ENCODE assay signal across 30 cellular contexts in genomic region chr10:83806716-83807115, GRCh38.
"Had no signal": no experiment of that assay in that cellular context is flagged by ENCODE, and none has a peak within 500 bp of the region (broad histone marks: within the 10 kb centered on the region; RNA-seq: fewer than 3 reads in every experiment).

No MANE protein-coding gene starts in this region.

- H3K4me3 ChIP-seq: adrenal gland, body of pancreas, esophagus squamous epithelium, gastroesophageal sphincter had no signal

- H3K9me3 ChIP-seq: adrenal gland, esophagus squamous epithelium had no signal

- H3K27ac ChIP-seq: adrenal gland, body of pancreas, epithelial cell of prostate, esophagus squamous epithelium, gastroesophageal sphincter had no signal

- H3K27me3 ChIP-seq: adrenal gland, body of pancreas, esophagus squamous epithelium, gastroesophageal sphincter had no signal

- H3K36me3 ChIP-seq: adrenal gland, esophagus squamous epithelium, gastroesophageal sphincter had no signal

- ATAC-seq: activated CD4-positive, alpha-beta T cell treated with anti-CD3 and anti-CD28 coated beads for 36 hours; activated CD8-positive, alpha-beta memory T cell treated with anti-CD3 and anti-CD28 coated beads, Interleukin-2, amount 10 ng/mL, durations not matched to agents 7 days and 5 days; activated CD8-positive, alpha-beta T cell treated with anti-CD3 and anti-CD28 coated beads, Interleukin-2, amount 10 ng/mL, durations not matched to agents 7 days and 5 days; activated naive CD8-positive, alpha-beta T cell treated with anti-CD3 and anti-CD28 coated beads, Interleukin-2, amount 50 U/mL, for 24 hours; body of pancreas; gastroesophageal sphincter had no signal

- H3K4me1 ChIP-seq: adrenal gland, body of pancreas, esophagus squamous epithelium, gastroesophageal sphincter had no signal

- FAIRE-seq: colon, endometrium, endothelial cell of umbilical vein had no signal

- DNase-seq: activated CD4-positive, alpha-beta memory T cell treated with anti-CD3 and anti-CD28 coated beads for 36 hours; activated CD4-positive, alpha-beta T cell treated with anti-CD3 and anti-CD28 coated beads for 36 hours; activated CD4-positive, alpha-beta T cell treated with anti-CD3 and anti-CD28 coated beads, Interleukin-2, amount 10 ng/mL, durations not matched to agents 24 days and 14 days; activated CD4-positive, CD25-positive, alpha-beta regulatory T cell; activated CD4-positive, CD25-positive, alpha-beta regulatory T cell treated with anti-CD3 and anti-CD28 coated beads, Interleukin-2, amount 50 U/mL, for 72 hours; activated CD8-positive, alpha-beta memory T cell treated with anti-CD3 and anti-CD28 coated beads, Interleukin-2, amount 10 ng/mL, durations not matched to agents 7 days and 5 days; activated CD8-positive, alpha-beta memory T cell treated with anti-CD3 and anti-CD28 coated beads, Interleukin-2, amount 50 U/mL, for 4 hours; activated CD8-positive, alpha-beta T cell treated with anti-CD3 and anti-CD28 coated beads, Interleukin-2, amount 10 ng/mL, durations not matched to agents 7 days and 5 days; activated effector memory CD4-positive, alpha-beta T cell treated with anti-CD3 and anti-CD28 coated beads, Interleukin-2, amount 50 U/mL, for 16 hours; activated naive CD4-positive, alpha-beta T cell treated with anti-CD3 and anti-CD28 coated beads for 36 hours; activated naive CD8-positive, alpha-beta T cell treated with anti-CD3 and anti-CD28 coated beads for 36 hours; activated naive CD8-positive, alpha-beta T cell treated with anti-CD3 and anti-CD28 coated beads, Interleukin-2, amount 50 U/mL, for 24 hours; activated T-cell treated with anti-CD3 and anti-CD28 coated beads, Interleukin-2, amount 50 U/mL, for 1 hour; activated T-cell treated with anti-CD3 and anti-CD28 coated beads, Interleukin-2, amount 50 U/mL, for 48 hours; adrenal gland; amygdala; aorta; body of pancreas; caudate nucleus; cortex of kidney; dermis blood vessel endothelial cell; effector CD8-positive, alpha-beta T cell; esophagus squamous epithelium; foreskin melanocyte; T-helper 2 cell had no signal
